1 cellular context compared by ENCODE assay signal in genomic region chr5:139263431-139263975, GRCh38.
TF ChIP-seq lines count a peak whose summit lies in the region.

No MANE protein-coding gene starts in this region.

TF ChIP-seq in WTC11, 78 proteins besides CTCF, POLR2A, EP300 and RAD21 (continued from another document):
- TF ChIP-seq ARID4B (CRISPR knock-in tag; IDR thresholded peaks at IDR 0.05; ENCODE audit: borderline replicate concordance), result no peak
